8 cellular contexts compared by ENCODE assay signal in genomic region chr10:117004627-117005453, GRCh38. TPM values are rescaled to one million over a fixed set of nuclear protein-coding genes. Genes with fewer than 3 reads are reported as not detected.
DNase-seq lines count a peak whose midpoint lies in the region; ATAC-seq and TF ChIP-seq lines count a peak whose summit lies in the region.

SHTN1 (minus strand) TSS chr10:117005187; CDS start chr10:117005079, 108 bp downstream.

- H3K9me3 ChIP-seq in PC-3 (ENCODE audit: low read length) (no peaks in the 10 kb centered on the region), trophoblast cell (ENCODE audit: insufficient read depth, low read depth, low read length) (no peaks in the 10 kb centered on the region)

- peak within 1 kb of the TSS; percentile 32 for H2BK12ac ChIP-seq in trophoblast cell (ENCODE audit: low read length)

- H2AFZ ChIP-seq in PC-3 (ENCODE audit: low read length): peak within 1 kb of the TSS; percentile 82
- peak within 1 kb of the TSS; percentile 99 for H2AFZ ChIP-seq in trophoblast cell (ENCODE audit: insufficient read depth, low read length, poor library complexity)

- H2AK5ac ChIP-seq in trophoblast cell (ENCODE audit: low read length): peak within 1 kb of the TSS; percentile 2

- peak within 1 kb of the TSS; percentile 93 for H4K8ac ChIP-seq in trophoblast cell (ENCODE audit: low read depth, low read length)

- peak within 1 kb of the TSS; percentile 94 for H3K14ac ChIP-seq in trophoblast cell (ENCODE audit: low read length)

- WGBS in trophoblast cell (ENCODE audit: extremely low coverage, insufficient coverage, insufficient read length): no CpG with 5 or more reads among the region's 80 CpGs

- CTCF ChIA-PET in PC-3 (lab: Charles Lee): interaction anchor here (0.8 to 1.3 kb wide), 2 partner anchors 162 to 170 kb away, joined by 5 to 6 read pairs; no protein-coding TSS in a partner anchor

- H3K23ac ChIP-seq in trophoblast cell (ENCODE audit: low read length): no peak within 1 kb of the TSS

- H4K20me1 ChIP-seq in PC-3 (ENCODE audit: low read length): peaks cover 37% of the 10 kb centered on the region

- H3K9ac ChIP-seq in PC-3 (ENCODE audit: low read length): peak within 1 kb of the TSS; percentile 87
- H3K9ac ChIP-seq in trophoblast cell (ENCODE audit: low read length): peak within 1 kb of the TSS; percentile 69

- H3K4me2 ChIP-seq in PC-3 (ENCODE audit: low read length) (peak within 1 kb of the TSS; percentile 94), trophoblast cell (ENCODE audit: low read length) (peak within 1 kb of the TSS; percentile 59)

- H3K27ac ChIP-seq in PC-3 (ENCODE audit: low read length): peak within 1 kb of the TSS; percentile 91
- H3K27ac ChIP-seq in angular gyrus (ENCODE audit: low read depth, low read length): peak within 1 kb of the TSS; percentile 92
- H3K27ac ChIP-seq in trophoblast cell (ENCODE audit: low read depth, low read length): peak within 1 kb of the TSS; percentile 51

- intact Hi-C loops in PC-3 (cut with micrococcal nuclease) (loop anchor here (1.0 to 10.0 kb wide), 5 partner anchors 30 to 208 kb away; partner anchors contain the start of gene ENO4), left ventricle myocardium superior (cut with micrococcal nuclease) (no loop called here)

- H4K91ac ChIP-seq in trophoblast cell (ENCODE audit: low read depth, low read length): peak within 1 kb of the TSS; percentile 93

- H3K18ac ChIP-seq in trophoblast cell (ENCODE audit: low read length): peak within 1 kb of the TSS; percentile 93

- no peaks in the 10 kb centered on the region for H3K36me3 ChIP-seq in PC-3 (ENCODE audit: low read depth, low read length)
- H3K36me3 ChIP-seq in trophoblast cell (ENCODE audit: control insufficient read depth in 1 of 2, insufficient read depth in 2 of 2, low read length in 2 of 2): no peaks in the 10 kb centered on the region

- H2BK120ac ChIP-seq in trophoblast cell (ENCODE audit: insufficient read depth, low read length, poor library complexity): peak within 1 kb of the TSS; percentile 94

- H3K79me2 ChIP-seq in PC-3 (ENCODE audit: low read length) (peaks cover 49% of the 10 kb centered on the region), trophoblast cell (ENCODE audit: control insufficient read depth, insufficient read depth, low read length, poor library complexity) (peaks cover 7% of the 10 kb centered on the region)

- H3K4ac ChIP-seq in trophoblast cell (ENCODE audit: low read depth, low read length): peak within 1 kb of the TSS; percentile 89

- peak; percentile 74 for DNase-seq in COR-L47 (lab: John Stamatoyannopoulos, UW)
- DNase-seq in HuH-7.5 (ENCODE audit: low spot score): peak; percentile 75
- DNase-seq in PC-3: peak; percentile 88
- DNase-seq in left ventricle myocardium superior: peak; percentile 79
- peak; percentile 86 for DNase-seq in trophoblast cell

- ATAC-seq in GM21381 (IDR thresholded peaks at IDR 0.05; ENCODE audit: unreplicated experiment) (peak; percentile 65), PC-3 (peak; percentile 80), left ventricle myocardium superior (peak; percentile 91), HG02840 (IDR thresholded peaks at IDR 0.05; ENCODE audit: low FRiP score, unreplicated experiment) (no peak)

- H3K79me1 ChIP-seq in trophoblast cell (ENCODE audit: low read length): peaks cover 12% of the 10 kb centered on the region

- POLR2A ChIA-PET in PC-3 (lab: Charles Lee; ENCODE audit: unreplicated experiment): interaction anchor here (0.6 to 0.8 kb wide), 2 partner anchors 30 to 71 kb away, joined by 3 to 4 read pairs; no protein-coding TSS in a partner anchor

- no peaks in the 10 kb centered on the region for H3K9me2 ChIP-seq in PC-3 (replicated peaks; ENCODE audit: low read length)

- H3K27me3 ChIP-seq in PC-3 (ENCODE audit: low read length) (no peaks in the 10 kb centered on the region), trophoblast cell (ENCODE audit: insufficient read depth, low read length) (no peaks in the 10 kb centered on the region)

- BruUV-seq in PC-3 (replicated peaks; lab: Mats Ljungman, UMichigan): no TSS peak

- no peaks in the 10 kb centered on the region for H3F3A ChIP-seq in PC-3 (ENCODE audit: low read length, unreplicated experiment)

- peak within 1 kb of the TSS; percentile 92 for H3K4me3 ChIP-seq in PC-3 (ENCODE audit: low read length)
- peak within 1 kb of the TSS; percentile 87 for H3K4me3 ChIP-seq in trophoblast cell (ENCODE audit: low read depth, low read length)

- no peak for TF ChIP-seq CTCF in PC-3 (conservative IDR thresholded peaks at IDR 0.05; ENCODE audit: low read depth, low read length)

- peak within 1 kb of the TSS; percentile 80 for H2BK5ac ChIP-seq in trophoblast cell (ENCODE audit: low read depth, low read length, poor library complexity)

- H3K4me1 ChIP-seq in PC-3 (ENCODE audit: insufficient read depth, low read length): peaks cover 28% of the 10 kb centered on the region
- H3K4me1 ChIP-seq in trophoblast cell (ENCODE audit: control insufficient read depth in 1 of 2, insufficient read depth in 2 of 2, low read length in 2 of 2): peaks cover 5 to 11% of the 10 kb centered on the region in 2 experiments

- H4K12ac ChIP-seq in trophoblast cell (ENCODE audit: low read depth, low read length): peak within 1 kb of the TSS; percentile 88

RNA-seq across cellular contexts. Expression of gene SHTN1, which starts in this region (rescaled TPM):
- total RNA-seq in PC-3 (2014; rRNA removed): 9.0 and 13.0 TPM in 2 replicates
- 5.0 TPM for total RNA-seq in left ventricle myocardium superior
- 32.4 and 33.4 TPM in 2 replicates for polyA plus RNA-seq in trophoblast cell (2013)
